8 cellular contexts compared by ENCODE assay signal in genomic region chr9:89497181-89497963, GRCh38. TPM values are rescaled to one million over a fixed set of nuclear protein-coding genes. Genes with fewer than 3 reads are reported as not detected.
A peak's percentile ranks its signal among the peaks of the same experiment; 100 is the strongest.
DNase-seq lines count a peak whose midpoint lies in the region; ATAC-seq and TF ChIP-seq lines count a peak whose summit lies in the region.

No MANE protein-coding gene starts in this region.

- CTCF ChIA-PET in CD8-positive, alpha-beta T cell (lab: Charles Lee): interaction anchor here (1.0 to 2.8 kb wide), 5 partner anchors 10 to 69 kb away, joined by 3 to 20 read pairs (median 4); no protein-coding TSS in a partner anchor

- TF ChIP-seq CTCF in CD8-positive, alpha-beta T cell (IDR thresholded peaks at IDR 0.05): no peak
- no peak for TF ChIP-seq CTCF in OCI-LY3 (IDR thresholded peaks at IDR 0.05; ENCODE audit: low read depth, low read length)

- peaks cover 88% of the 10 kb centered on the region for H3K4me1 Mint-ChIP-seq in CD8-positive, alpha-beta T cell (ENCODE audit: low read depth)

- no peaks in the 10 kb centered on the region for H3K27me3 ChIP-seq in CD8-positive, alpha-beta T cell (ENCODE audit: insufficient read depth, low read length)
- peaks cover 2% of the 10 kb centered on the region; the same call in 1 of the 2 replicates for H3K27me3 ChIP-seq in OCI-LY3 (ENCODE audit: low read depth, low read length)

- H4K20me1 ChIP-seq in OCI-LY3 (ENCODE audit: insufficient read depth, low read length): peaks cover 9% of the 10 kb centered on the region; the same call in 1 of the 2 replicates

- peak overlapping the region; percentile 77 for H3K27ac ChIP-seq in CD8-positive, alpha-beta T cell (ENCODE audit: low read depth, low read length)
- H3K27ac ChIP-seq in OCI-LY3 (ENCODE audit: low read length) (no peak overlapping the region), mesodermal cell (ENCODE audit: low read depth, low read length, severe bottlenecking) (no peak overlapping the region)

- WGBS in mesodermal cell (ENCODE audit: insufficient coverage in 2 of 2), 2 experiments: 3 to 4% methylated on average over 39 of the region's 68 CpGs

- peak; percentile 27 for ATAC-seq in CD8-positive, alpha-beta T cell
- ATAC-seq in GM21390 (IDR thresholded peaks at IDR 0.05; ENCODE audit: unreplicated experiment): peak; percentile 46
- no peak for ATAC-seq in GM18517 (IDR thresholded peaks at IDR 0.05; ENCODE audit: unreplicated experiment)

- H3K4me2 ChIP-seq in OCI-LY3 (ENCODE audit: low read length): peak overlapping the region; percentile 100

- no peaks in the 10 kb centered on the region for H3K27me3 Mint-ChIP-seq in CD8-positive, alpha-beta T cell (ENCODE audit: low read depth)

- H3K36me3 ChIP-seq in CD8-positive, alpha-beta T cell (ENCODE audit: insufficient read depth, low read length): no peaks in the 10 kb centered on the region
- H3K36me3 ChIP-seq in OCI-LY3 (replicated peaks; ENCODE audit: low read depth, low read length) (no peaks in the 10 kb centered on the region), mesodermal cell (ENCODE audit: control insufficient read depth, insufficient read depth, low read length) (no peaks in the 10 kb centered on the region)

- peaks cover 84% of the 10 kb centered on the region for H3K4me1 ChIP-seq in CD8-positive, alpha-beta T cell (ENCODE audit: insufficient read depth, low read length)
- H3K4me1 ChIP-seq in OCI-LY3 (ENCODE audit: low read length) (peaks cover 22% of the 10 kb centered on the region), mesodermal cell (ENCODE audit: control insufficient read depth, insufficient read depth, low read length, poor library complexity, severe bottlenecking) (no peaks in the 10 kb centered on the region)

- peak overlapping the region; percentile 92 for H3K27ac Mint-ChIP-seq in CD8-positive, alpha-beta T cell

- DNase-seq in CD8-positive, alpha-beta T cell: peak in 3 of 7 experiments; percentile 38 to 56 (median 49)
- DNase-seq in dermis blood vessel endothelial cell: peak; percentile 16
- no peak for DNase-seq in KG1 (lab: John Stamatoyannopoulos, UW)
- no peak for DNase-seq in NOMO-1 (lab: John Stamatoyannopoulos, UW; ENCODE audit: unreplicated experiment in 2 of 2)

- intact Hi-C loops in CD8-positive, alpha-beta T cell (cut with DNase I, micrococcal nuclease): loop anchor here (5.0 kb wide), 2 partner anchors 40 to 70 kb away; no protein-coding TSS in a partner anchor

- peak overlapping the region; percentile 94 for H3K4me3 Mint-ChIP-seq in CD8-positive, alpha-beta T cell

- POLR2A ChIA-PET in CD8-positive, alpha-beta T cell (lab: Charles Lee): interaction anchor here (0.7 to 1.2 kb wide), 5 partner anchors 16 to 69 kb away, joined by 3 to 4 read pairs (median 4); no protein-coding TSS in a partner anchor

- H2AFZ ChIP-seq in OCI-LY3 (ENCODE audit: low read depth, low read length): peak overlapping the region; percentile 45; the same call in 1 of the 2 replicates

- peak overlapping the region; percentile 83 for H3K9ac ChIP-seq in OCI-LY3 (ENCODE audit: low read length)

- peak overlapping the region; percentile 82 for H3K4me3 ChIP-seq in CD8-positive, alpha-beta T cell (ENCODE audit: low read depth, low read length)
- H3K4me3 ChIP-seq in OCI-LY3 (ENCODE audit: low read length) (peak overlapping the region; percentile 98), mesodermal cell (ENCODE audit: extremely low read depth, insufficient read depth, low read length, poor library complexity, severe bottlenecking) (peak overlapping the region; percentile 50)

- H3K79me2 ChIP-seq in OCI-LY3 (ENCODE audit: low read length): peaks cover 28% of the 10 kb centered on the region

- no peaks in the 10 kb centered on the region for H3K9me3 Mint-ChIP-seq in CD8-positive, alpha-beta T cell

- no peaks in the 10 kb centered on the region for H3K9me3 ChIP-seq in CD8-positive, alpha-beta T cell (ENCODE audit: low read length)
- H3K9me3 ChIP-seq in OCI-LY3 (ENCODE audit: insufficient read depth, low read length) (no peaks in the 10 kb centered on the region), mesodermal cell (ENCODE audit: control insufficient read depth, low read length) (no peaks in the 10 kb centered on the region)

- peaks cover 30% of the 10 kb centered on the region for H3K36me3 Mint-ChIP-seq in CD8-positive, alpha-beta T cell

RNA-seq across cellular contexts. Expression of gene SEMA4D, which starts 0.5 kb away (rescaled TPM):
- 100 to 1,000 TPM; 286 to 305 TPM for total RNA-seq in CD8-positive, alpha-beta T cell
- 2.9 and 8.1 TPM in 2 replicates for total RNA-seq in dermis blood vessel endothelial cell
- polyA plus RNA-seq in mesodermal cell (2013, experiment 1 of 2): 4.5 TPM
- polyA plus RNA-seq in mesodermal cell (2013, experiment 2 of 2): 3.4 TPM

Comparison
In these comparisons a context has a peak if more than half of its experiments do, and no peak if none do; other contexts are left out.
1. RNA of gene SEMA4D, which starts 0.5 kb away (total RNA-seq): 286 to 305 TPM in CD8-positive, alpha-beta T cell; 2.9 to 8.1 TPM in dermis blood vessel endothelial cell; every median in the first group is over 10 times any median in the second.
2. Peak in every context shown above with its lines, with median percentiles within 50 percentile points of each other: H3K4me3 ChIP-seq.